24 cellular contexts compared by ENCODE assay signal in the genomic region with DNA sequence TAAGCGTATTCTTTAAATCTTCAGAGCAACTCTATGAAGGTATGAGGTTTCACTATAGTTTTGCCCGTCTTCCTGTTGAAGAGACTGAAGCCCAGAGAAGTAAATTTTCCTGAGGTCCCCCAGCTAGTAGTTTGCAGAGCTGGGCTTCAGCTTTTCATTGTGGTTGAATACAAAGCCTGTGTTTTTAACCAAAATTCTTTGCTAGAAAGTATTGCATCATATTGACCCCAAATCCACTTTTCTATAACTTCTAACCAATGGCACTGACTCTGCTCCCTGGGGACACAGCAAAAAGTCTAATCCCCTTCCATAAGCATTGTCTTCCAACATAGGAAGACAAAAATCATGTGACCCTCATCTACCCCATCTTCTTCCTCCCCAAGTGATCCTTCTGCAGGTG.
"Had no signal": no experiment of that assay in that cellular context is flagged by ENCODE, and none has a peak within 500 bp of the region (broad histone marks: within the 10 kb centered on the region; RNA-seq: fewer than 3 reads in every experiment).

No MANE protein-coding gene starts in this region.

- H3K36me3 ChIP-seq: gastrocnemius medialis, lower lobe of right lung, ovary, suprapubic skin, transverse colon, upper lobe of right lung, uterus had no signal

- DNase-seq: cortex of kidney; dorsolateral prefrontal cortex; effector CD4-positive, alpha-beta T cell; gastrocnemius medialis; head of caudate nucleus; left ventricle myocardium superior; lower lobe of right lung; naive thymus-derived CD8-positive, alpha-beta T cell; nephron progenitor cell; occipital lobe; ovary; posterior cingulate gyrus; psoas muscle; right cardiac atrium; small intestine; stimulated activated CD4-positive, alpha-beta T cell treated with anti-CD3 and anti-CD28 coated beads, Interleukin-15, amount 100 ng/mL, for 24 hours; stimulated activated CD4-positive, alpha-beta T cell treated with anti-CD3 and anti-CD28 coated beads, Interleukin-4, amount 100 ng/mL, for 1 hour; stimulated activated CD8-positive, alpha-beta memory T cell treated with anti-CD3 and anti-CD28 coated beads, Interleukin-4, amount 100 ng/mL, for 48 hours; stimulated activated naive CD4-positive, alpha-beta T cell; stimulated activated naive CD8-positive, alpha-beta T cell treated with anti-CD3 and anti-CD28 coated beads, Interleukin-15, amount 100 ng/mL, for 72 hours; transverse colon; upper lobe of right lung; uterus had no signal

- ATAC-seq: gastrocnemius medialis; left ventricle myocardium superior; lower lobe of right lung; naive thymus-derived CD8-positive, alpha-beta T cell; right cardiac atrium; stimulated activated naive CD8-positive, alpha-beta T cell treated with anti-CD3 and anti-CD28 coated beads, Interleukin-15, amount 100 ng/mL, for 72 hours; upper lobe of right lung had no signal

- H3K4me3 ChIP-seq: dorsolateral prefrontal cortex, gastrocnemius medialis, lower lobe of right lung, ovary, psoas muscle, suprapubic skin, transverse colon, upper lobe of right lung, uterus had no signal

- H3K27ac ChIP-seq: lower lobe of right lung, ovary, psoas muscle, suprapubic skin, transverse colon, upper lobe of right lung, uterus had no signal

- H3K9me3 ChIP-seq: gastrocnemius medialis, lower lobe of right lung, ovary, psoas muscle, suprapubic skin, transverse colon, upper lobe of right lung, uterus had no signal

- H3K27me3 ChIP-seq: dorsolateral prefrontal cortex, gastrocnemius medialis, ovary, suprapubic skin, transverse colon, upper lobe of right lung, uterus had no signal

- H3K4me1 ChIP-seq: suprapubic skin, upper lobe of right lung, uterus had no signal
